1 cellular context compared by ENCODE assay signal in the genomic region with DNA sequence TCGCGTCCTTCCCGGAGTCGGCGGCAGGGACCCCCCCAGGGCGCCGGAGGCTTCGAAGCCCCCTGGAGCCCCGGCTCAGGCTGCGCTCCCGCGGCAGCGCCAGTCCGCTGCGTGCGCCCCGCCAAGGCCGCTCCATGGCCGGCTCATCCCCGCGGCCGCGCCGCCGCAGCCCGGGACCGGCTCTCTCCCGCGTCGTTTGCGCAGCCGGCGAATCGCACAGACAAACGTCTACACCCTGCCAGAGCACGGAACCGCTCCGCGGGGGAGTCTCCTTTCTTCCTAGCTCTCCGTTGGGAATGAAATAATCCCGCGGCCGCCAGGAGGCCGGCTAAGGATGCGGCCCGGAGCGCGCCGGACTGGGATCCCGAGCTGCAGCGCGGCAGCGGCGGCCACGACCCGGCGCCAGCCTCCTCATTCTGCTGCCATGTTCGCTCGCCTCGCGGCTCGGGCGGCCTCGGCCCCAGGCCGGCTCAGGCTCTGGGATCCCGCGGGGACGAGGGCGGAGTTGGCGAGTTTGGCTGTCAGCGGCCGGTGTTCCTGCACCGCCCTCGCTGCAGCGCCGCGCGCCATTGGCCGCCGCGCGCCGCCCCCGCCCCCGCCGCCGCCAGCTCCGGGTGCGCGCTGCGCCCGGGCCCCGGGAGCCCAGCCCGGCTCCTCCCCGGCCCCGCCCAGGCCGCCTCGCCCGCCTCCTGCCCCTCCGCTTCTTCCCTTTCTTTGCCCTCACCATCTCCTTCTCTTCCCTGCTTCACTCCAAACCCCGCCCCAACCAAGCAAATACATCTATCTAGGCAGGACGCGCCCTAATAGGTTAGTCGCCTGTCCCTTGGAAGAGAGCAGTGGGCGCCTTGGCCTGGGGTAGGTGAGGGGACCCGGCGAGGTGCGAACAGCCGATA.
TF ChIP-seq lines count a peak whose summit lies in the region.

A gene with protein sequence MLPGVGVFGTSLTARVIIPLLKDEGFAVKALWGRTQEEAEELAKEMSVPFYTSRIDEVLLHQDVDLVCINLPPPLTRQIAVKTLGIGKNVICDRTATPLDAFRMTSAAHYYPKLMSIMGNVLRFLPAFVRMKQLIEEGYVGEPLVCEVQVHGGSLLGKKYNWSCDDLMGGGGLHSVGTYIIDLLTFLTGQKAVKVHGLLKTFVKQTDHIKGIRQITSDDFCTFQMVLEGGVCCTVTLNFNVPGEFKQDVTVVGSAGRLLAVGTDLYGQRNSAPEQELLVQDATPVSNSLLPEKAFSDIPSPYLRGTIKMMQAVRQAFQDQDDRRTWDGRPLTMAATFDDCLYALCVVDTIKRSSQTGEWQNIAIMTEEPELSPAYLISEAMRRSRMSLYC (minus strand): TSS at position 479 of the 893 bp plus-strand sequence. CDS start 710 bp downstream, outside the sequence.

TF ChIP-seq in HEK293, 187 proteins besides CTCF, POLR2A, EP300 and RAD21 (continued from another document and continues in another):
- TF ChIP-seq, protein P1, sequence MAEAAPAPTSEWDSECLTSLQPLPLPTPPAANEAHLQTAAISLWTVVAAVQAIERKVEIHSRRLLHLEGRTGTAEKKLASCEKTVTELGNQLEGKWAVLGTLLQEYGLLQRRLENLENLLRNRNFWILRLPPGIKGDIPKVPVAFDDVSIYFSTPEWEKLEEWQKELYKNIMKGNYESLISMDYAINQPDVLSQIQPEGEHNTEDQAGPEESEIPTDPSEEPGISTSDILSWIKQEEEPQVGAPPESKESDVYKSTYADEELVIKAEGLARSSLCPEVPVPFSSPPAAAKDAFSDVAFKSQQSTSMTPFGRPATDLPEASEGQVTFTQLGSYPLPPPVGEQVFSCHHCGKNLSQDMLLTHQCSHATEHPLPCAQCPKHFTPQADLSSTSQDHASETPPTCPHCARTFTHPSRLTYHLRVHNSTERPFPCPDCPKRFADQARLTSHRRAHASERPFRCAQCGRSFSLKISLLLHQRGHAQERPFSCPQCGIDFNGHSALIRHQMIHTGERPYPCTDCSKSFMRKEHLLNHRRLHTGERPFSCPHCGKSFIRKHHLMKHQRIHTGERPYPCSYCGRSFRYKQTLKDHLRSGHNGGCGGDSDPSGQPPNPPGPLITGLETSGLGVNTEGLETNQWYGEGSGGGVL (tag by site-specific recombination; IDR thresholded peaks at IDR 0.05), result no peak
- no peak for TF ChIP-seq ZXDB (tag by site-specific recombination; IDR thresholded peaks at IDR 0.05)
- no peak for TF ChIP-seq ZFP41 (tag by site-specific recombination; IDR thresholded peaks at IDR 0.05; ENCODE audit: borderline replicate concordance)
- TF ChIP-seq ZNF394 (tag by site-specific recombination; IDR thresholded peaks at IDR 0.05; ENCODE audit: borderline replicate concordance), result no peak; the same call in 1 of the 2 replicates
- no peak for TF ChIP-seq ZNF747 (tag by site-specific recombination; IDR thresholded peaks at IDR 0.05)
- no peak for TF ChIP-seq ZNF211 (tag by site-specific recombination; IDR thresholded peaks at IDR 0.05; ENCODE audit: low read depth)
- TF ChIP-seq ZNF660 (tag by site-specific recombination; IDR thresholded peaks at IDR 0.05), result peak; percentile 77
- TF ChIP-seq, protein P2, sequence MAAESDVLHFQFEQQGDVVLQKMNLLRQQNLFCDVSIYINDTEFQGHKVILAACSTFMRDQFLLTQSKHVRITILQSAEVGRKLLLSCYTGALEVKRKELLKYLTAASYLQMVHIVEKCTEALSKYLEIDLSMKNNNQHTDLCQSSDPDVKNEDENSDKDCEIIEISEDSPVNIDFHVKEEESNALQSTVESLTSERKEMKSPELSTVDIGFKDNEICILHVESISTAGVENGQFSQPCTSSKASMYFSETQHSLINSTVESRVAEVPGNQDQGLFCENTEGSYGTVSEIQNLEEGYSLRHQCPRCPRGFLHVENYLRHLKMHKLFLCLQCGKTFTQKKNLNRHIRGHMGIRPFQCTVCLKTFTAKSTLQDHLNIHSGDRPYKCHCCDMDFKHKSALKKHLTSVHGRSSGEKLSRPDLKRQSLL (tag by site-specific recombination; IDR thresholded peaks at IDR 0.05), result no peak
- no peak for TF ChIP-seq ZNF785 (tag by site-specific recombination; IDR thresholded peaks at IDR 0.05)
- no peak for TF ChIP-seq SCRT1 (tag by site-specific recombination; IDR thresholded peaks at IDR 0.05; ENCODE audit: borderline replicate concordance)
- peak; percentile 93 for TF ChIP-seq ZBTB48 (tag by site-specific recombination; IDR thresholded peaks at IDR 0.05)
- TF ChIP-seq ZNF558 (tag by site-specific recombination; IDR thresholded peaks at IDR 0.05), result no peak
- TF ChIP-seq ZNF24 (tag by site-specific recombination; IDR thresholded peaks at IDR 0.05), result no peak
- no peak for TF ChIP-seq ZNF324 (tag by site-specific recombination; IDR thresholded peaks at IDR 0.05)
- TF ChIP-seq RBAK (tag by site-specific recombination; IDR thresholded peaks at IDR 0.05), result no peak
- no peak for TF ChIP-seq ZNF266 (tag by site-specific recombination; IDR thresholded peaks at IDR 0.05; ENCODE audit: low read depth)
- TF ChIP-seq ZNF555 (tag by site-specific recombination; conservative IDR thresholded peaks at IDR 0.05), result no peak
- no peak for TF ChIP-seq ZNF544 (tag by site-specific recombination; IDR thresholded peaks at IDR 0.05)
- TF ChIP-seq, protein P3, sequence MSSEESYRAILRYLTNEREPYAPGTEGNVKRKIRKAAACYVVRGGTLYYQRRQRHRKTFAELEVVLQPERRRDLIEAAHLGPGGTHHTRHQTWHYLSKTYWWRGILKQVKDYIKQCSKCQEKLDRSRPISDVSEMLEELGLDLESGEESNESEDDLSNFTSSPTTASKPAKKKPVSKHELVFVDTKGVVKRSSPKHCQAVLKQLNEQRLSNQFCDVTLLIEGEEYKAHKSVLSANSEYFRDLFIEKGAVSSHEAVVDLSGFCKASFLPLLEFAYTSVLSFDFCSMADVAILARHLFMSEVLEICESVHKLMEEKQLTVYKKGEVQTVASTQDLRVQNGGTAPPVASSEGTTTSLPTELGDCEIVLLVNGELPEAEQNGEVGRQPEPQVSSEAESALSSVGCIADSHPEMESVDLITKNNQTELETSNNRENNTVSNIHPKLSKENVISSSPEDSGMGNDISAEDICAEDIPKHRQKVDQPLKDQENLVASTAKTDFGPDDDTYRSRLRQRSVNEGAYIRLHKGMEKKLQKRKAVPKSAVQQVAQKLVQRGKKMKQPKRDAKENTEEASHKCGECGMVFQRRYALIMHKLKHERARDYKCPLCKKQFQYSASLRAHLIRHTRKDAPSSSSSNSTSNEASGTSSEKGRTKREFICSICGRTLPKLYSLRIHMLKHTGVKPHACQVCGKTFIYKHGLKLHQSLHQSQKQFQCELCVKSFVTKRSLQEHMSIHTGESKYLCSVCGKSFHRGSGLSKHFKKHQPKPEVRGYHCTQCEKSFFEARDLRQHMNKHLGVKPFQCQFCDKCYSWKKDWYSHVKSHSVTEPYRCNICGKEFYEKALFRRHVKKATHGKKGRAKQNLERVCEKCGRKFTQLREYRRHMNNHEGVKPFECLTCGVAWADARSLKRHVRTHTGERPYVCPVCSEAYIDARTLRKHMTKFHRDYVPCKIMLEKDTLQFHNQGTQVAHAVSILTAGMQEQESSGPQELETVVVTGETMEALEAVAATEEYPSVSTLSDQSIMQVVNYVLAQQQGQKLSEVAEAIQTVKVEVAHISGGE (tag by site-specific recombination; conservative IDR thresholded peaks at IDR 0.05; ENCODE audit: low read depth), result no peak
- peak; percentile 93 for TF ChIP-seq ZNF341 (tag by site-specific recombination; IDR thresholded peaks at IDR 0.05; ENCODE audit: low read depth)
- TF ChIP-seq ZNF202 (tag by site-specific recombination; IDR thresholded peaks at IDR 0.05; ENCODE audit: borderline replicate concordance), result no peak
- TF ChIP-seq, protein P4, sequence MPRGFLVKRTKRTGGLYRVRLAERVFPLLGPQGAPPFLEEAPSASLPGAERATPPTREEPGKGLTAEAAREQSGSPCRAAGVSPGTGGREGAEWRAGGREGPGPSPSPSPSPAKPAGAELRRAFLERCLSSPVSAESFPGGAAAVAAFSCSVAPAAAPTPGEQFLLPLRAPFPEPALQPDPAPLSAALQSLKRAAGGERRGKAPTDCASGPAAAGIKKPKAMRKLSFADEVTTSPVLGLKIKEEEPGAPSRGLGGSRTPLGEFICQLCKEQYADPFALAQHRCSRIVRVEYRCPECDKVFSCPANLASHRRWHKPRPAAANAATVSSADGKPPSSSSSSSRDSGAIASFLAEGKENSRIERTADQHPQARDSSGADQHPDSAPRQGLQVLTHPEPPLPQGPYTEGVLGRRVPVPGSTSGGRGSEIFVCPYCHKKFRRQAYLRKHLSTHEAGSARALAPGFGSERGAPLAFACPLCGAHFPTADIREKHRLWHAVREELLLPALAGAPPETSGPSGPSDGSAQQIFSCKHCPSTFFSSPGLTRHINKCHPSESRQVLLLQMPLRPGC (tag by site-specific recombination; IDR thresholded peaks at IDR 0.05), result no peak
- no peak for TF ChIP-seq ZNF114 (tag by site-specific recombination; IDR thresholded peaks at IDR 0.05)
- TF ChIP-seq OVOL3 (tag by site-specific recombination; IDR thresholded peaks at IDR 0.05), result no peak
- TF ChIP-seq ZNF521 (tag by site-specific recombination; IDR thresholded peaks at IDR 0.05), result no peak
- no peak for TF ChIP-seq BCL11A (tag by site-specific recombination; IDR thresholded peaks at IDR 0.05; ENCODE audit: low read depth)
- no peak for TF ChIP-seq BCL11B (tag by site-specific recombination; IDR thresholded peaks at IDR 0.05; ENCODE audit: low read depth)
- TF ChIP-seq ZFP69B (tag by site-specific recombination; IDR thresholded peaks at IDR 0.05), result no peak
- TF ChIP-seq, protein P5, sequence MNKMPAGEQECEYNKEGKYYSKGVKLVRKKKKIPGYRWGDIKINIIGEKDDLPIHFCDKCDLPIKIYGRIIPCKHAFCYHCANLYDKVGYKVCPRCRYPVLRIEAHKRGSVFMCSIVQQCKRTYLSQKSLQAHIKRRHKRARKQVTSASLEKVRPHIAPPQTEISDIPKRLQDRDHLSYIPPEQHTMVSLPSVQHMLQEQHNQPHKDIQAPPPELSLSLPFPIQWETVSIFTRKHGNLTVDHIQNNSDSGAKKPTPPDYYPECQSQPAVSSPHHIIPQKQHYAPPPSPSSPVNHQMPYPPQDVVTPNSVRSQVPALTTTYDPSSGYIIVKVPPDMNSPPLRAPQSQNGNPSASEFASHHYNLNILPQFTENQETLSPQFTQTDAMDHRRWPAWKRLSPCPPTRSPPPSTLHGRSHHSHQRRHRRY (tag by site-specific recombination; IDR thresholded peaks at IDR 0.05), result no peak
- TF ChIP-seq ZNF585B (tag by site-specific recombination; IDR thresholded peaks at IDR 0.05), result no peak
- TF ChIP-seq ZNF223 (tag by site-specific recombination; IDR thresholded peaks at IDR 0.05), result no peak
- TF ChIP-seq PRDM1 (tag by site-specific recombination; IDR thresholded peaks at IDR 0.05), result no peak
- no peak for TF ChIP-seq ZNF48 (tag by site-specific recombination; IDR thresholded peaks at IDR 0.05)
- TF ChIP-seq, protein P6, sequence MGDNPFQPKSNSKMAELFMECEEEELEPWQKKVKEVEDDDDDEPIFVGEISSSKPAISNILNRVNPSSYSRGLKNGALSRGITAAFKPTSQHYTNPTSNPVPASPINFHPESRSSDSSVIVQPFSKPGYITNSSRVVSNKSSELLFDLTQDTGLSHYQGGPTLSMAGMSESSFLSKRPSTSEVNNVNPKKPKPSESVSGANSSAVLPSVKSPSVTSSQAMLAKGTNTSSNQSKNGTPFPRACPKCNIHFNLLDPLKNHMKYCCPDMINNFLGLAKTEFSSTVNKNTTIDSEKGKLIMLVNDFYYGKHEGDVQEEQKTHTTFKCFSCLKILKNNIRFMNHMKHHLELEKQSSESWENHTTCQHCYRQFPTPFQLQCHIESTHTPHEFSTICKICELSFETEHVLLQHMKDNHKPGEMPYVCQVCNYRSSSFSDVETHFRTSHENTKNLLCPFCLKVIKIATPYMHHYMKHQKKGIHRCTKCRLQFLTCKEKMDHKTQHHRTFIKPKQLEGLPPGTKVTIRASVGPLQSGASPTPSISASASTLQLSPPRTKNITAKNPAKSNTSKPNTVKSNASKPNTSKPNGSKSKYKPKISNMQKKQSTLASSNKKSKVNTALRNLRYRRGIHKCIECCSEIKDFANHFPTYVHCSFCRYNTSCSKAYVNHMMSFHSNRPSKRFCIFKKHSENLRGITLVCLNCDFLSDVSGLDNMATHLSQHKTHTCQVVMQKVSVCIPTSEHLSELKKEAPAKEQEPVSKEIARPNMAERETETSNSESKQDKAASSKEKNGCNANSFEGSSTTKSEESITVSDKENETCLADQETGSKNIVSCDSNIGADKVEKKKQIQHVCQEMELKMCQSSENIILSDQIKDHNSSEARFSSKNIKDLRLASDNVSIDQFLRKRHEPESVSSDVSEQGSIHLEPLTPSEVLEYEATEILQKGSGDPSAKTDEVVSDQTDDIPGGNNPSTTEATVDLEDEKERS (tag by site-specific recombination; IDR thresholded peaks at IDR 0.05), result no peak
- TF ChIP-seq ZNF391 (tag by site-specific recombination; IDR thresholded peaks at IDR 0.05; ENCODE audit: borderline replicate concordance, low read depth), result no peak
- 0 out of 2 replicates have a peak, but pooled peaks have one; percentile 55 for TF ChIP-seq HOXC10 (CRISPR knock-in tag; IDR thresholded peaks at IDR 0.05)
- TF ChIP-seq ZNF776 (tag by site-specific recombination; IDR thresholded peaks at IDR 0.05; ENCODE audit: borderline replicate concordance), result no peak
- no peak for TF ChIP-seq ZBTB1 (tag by site-specific recombination; IDR thresholded peaks at IDR 0.05)
- TF ChIP-seq ZNF654 (tag by site-specific recombination; IDR thresholded peaks at IDR 0.05; ENCODE audit: low read depth), result no peak
- TF ChIP-seq, protein P7, sequence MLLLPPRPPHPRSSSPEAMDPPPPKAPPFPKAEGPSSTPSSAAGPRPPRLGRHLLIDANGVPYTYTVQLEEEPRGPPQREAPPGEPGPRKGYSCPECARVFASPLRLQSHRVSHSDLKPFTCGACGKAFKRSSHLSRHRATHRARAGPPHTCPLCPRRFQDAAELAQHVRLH (tag by site-specific recombination; IDR thresholded peaks at IDR 0.05), result no peak
- no peak for TF ChIP-seq KLF16 (tag by site-specific recombination; IDR thresholded peaks at IDR 0.05)
- TF ChIP-seq, protein P8, sequence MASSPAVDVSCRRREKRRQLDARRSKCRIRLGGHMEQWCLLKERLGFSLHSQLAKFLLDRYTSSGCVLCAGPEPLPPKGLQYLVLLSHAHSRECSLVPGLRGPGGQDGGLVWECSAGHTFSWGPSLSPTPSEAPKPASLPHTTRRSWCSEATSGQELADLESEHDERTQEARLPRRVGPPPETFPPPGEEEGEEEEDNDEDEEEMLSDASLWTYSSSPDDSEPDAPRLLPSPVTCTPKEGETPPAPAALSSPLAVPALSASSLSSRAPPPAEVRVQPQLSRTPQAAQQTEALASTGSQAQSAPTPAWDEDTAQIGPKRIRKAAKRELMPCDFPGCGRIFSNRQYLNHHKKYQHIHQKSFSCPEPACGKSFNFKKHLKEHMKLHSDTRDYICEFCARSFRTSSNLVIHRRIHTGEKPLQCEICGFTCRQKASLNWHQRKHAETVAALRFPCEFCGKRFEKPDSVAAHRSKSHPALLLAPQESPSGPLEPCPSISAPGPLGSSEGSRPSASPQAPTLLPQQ (tag by site-specific recombination; IDR thresholded peaks at IDR 0.05), result 0 out of 2 replicates have a peak, but pooled peaks have one; percentile 34
- TF ChIP-seq ZFHX2 (tag by site-specific recombination; conservative IDR thresholded peaks at IDR 0.05), result no peak; the same call in 1 of the 2 replicates
- no peak; the same call in 1 of the 2 replicates for TF ChIP-seq KLF7 (tag by site-specific recombination; IDR thresholded peaks at IDR 0.05; ENCODE audit: borderline replicate concordance)
- TF ChIP-seq ZNF530 (tag by site-specific recombination; IDR thresholded peaks at IDR 0.05; ENCODE audit: low read depth), result no peak
